1 cellular context compared by ENCODE assay signal in genomic region chr2:26463252-26464207, GRCh38.
TF ChIP-seq lines count a peak whose summit lies in the region.

No MANE protein-coding gene starts in this region.

TF ChIP-seq in GM23338, 12 proteins besides CTCF, POLR2A, EP300 and RAD21 (continued from another document):
- TF ChIP-seq ZNF462 (CRISPR knock-in tag; IDR thresholded peaks at IDR 0.05) (no peak), CREB1 (CRISPR knock-in tag; IDR thresholded peaks at IDR 0.05; ENCODE audit: low read depth) (no peak; the same call in 1 of the 2 replicates), ZNF331 (CRISPR knock-in tag; IDR thresholded peaks at IDR 0.05; ENCODE audit: low read depth) (no peak), EZH2 (IDR thresholded peaks at IDR 0.05; ENCODE audit: low read depth, unreplicated experiment) (no peak), ZNF114 (CRISPR knock-in tag; IDR thresholded peaks at IDR 0.05) (no peak), ETS1 (IDR thresholded peaks at IDR 0.05) (no peak), JUNB (IDR thresholded peaks at IDR 0.05; ENCODE audit: unreplicated experiment) (no peak), POLR2AphosphoS5 (IDR thresholded peaks at IDR 0.05; ENCODE audit: low read depth) (no peak), NANOG (IDR thresholded peaks at IDR 0.05; ENCODE audit: borderline replicate concordance) (no peak), STAT1 (IDR thresholded peaks at IDR 0.05; ENCODE audit: unreplicated experiment) (no peak), REST (IDR thresholded peaks at IDR 0.05; ENCODE audit: unreplicated experiment) (no peak)
